ENCODE assay signal across 8 cellular contexts in genomic region chr2:44171018-44171417, GRCh38. TPM values are rescaled to one million over a fixed set of nuclear protein-coding genes. Genes with fewer than 3 reads are reported as not detected.
DNase-seq lines count a peak whose midpoint lies in the region; ATAC-seq and TF ChIP-seq lines count a peak whose summit lies in the region.

No MANE protein-coding gene starts in this region.

- ATAC-seq in HG02970 (IDR thresholded peaks at IDR 0.05; ENCODE audit: low FRiP score, unreplicated experiment) (no peak), HG02798 (IDR thresholded peaks at IDR 0.05; ENCODE audit: poor library complexity, unreplicated experiment) (no peak)

- no peaks in the 10 kb centered on the region for H3K9me3 ChIP-seq in HUES6 (ENCODE audit: control insufficient read depth, insufficient read depth, low read depth, low read length)
- H3K9me3 ChIP-seq in breast epithelium: no peaks in the 10 kb centered on the region

- H3K27ac ChIP-seq in HUES6 (ENCODE audit: low read depth, low read length) (peak overlapping the region; percentile 79), breast epithelium (peak overlapping the region; percentile 1 to 99), mesendoderm (ENCODE audit: low read depth, low read length) (no peak overlapping the region)

- H2BK120ac ChIP-seq in mesendoderm (ENCODE audit: low read depth, low read length): no peak overlapping the region

- intact Hi-C loops in breast epithelium (cut with DNase I; ENCODE audit: low total_unique reads): no loop called here

- H2BK15ac ChIP-seq in mesendoderm (replicated peaks; ENCODE audit: low read depth): no peak overlapping the region

- no peak overlapping the region for H4K5ac ChIP-seq in mesendoderm (ENCODE audit: low read length)

- H3K36me3 ChIP-seq in HUES6 (ENCODE audit: control insufficient read depth, insufficient read depth, low read length) (peaks cover 8% of the 10 kb centered on the region), breast epithelium (no peaks in the 10 kb centered on the region), mesendoderm (ENCODE audit: control insufficient read depth, insufficient read depth, low read length) (no peaks in the 10 kb centered on the region)

- TF ChIP-seq CTCF in AG10803 (conservative IDR thresholded peaks at IDR 0.05; ENCODE audit: low read length) (no peak), breast epithelium (IDR thresholded peaks at IDR 0.05) (no peak)

- DNase-seq in AG10803 (ENCODE audit: low read depth): peak; percentile 68
- no peak for DNase-seq in breast epithelium (ENCODE audit: low spot score in 2 of 2)
- peak; percentile 37 for DNase-seq in mesendoderm
- DNase-seq in NCI-H446 treated with DMSO at 0.1 percent for 48 hours (lab: John Stamatoyannopoulos, UW): no peak
- no peak for DNase-seq in NK-92 treated with Interleukin-12 subunit alpha and Interleukin-12 subunit beta, amount 100 ng/mL, for 24 hours (lab: John Stamatoyannopoulos, UW)

- H3K9ac ChIP-seq in HUES6 (ENCODE audit: low read length) (peak overlapping the region; percentile 91), mesendoderm (ENCODE audit: low read length) (peak overlapping the region; percentile 6)

- H3K79me1 ChIP-seq in mesendoderm (ENCODE audit: low read length): peaks cover 1% of the 10 kb centered on the region

- H2BK5ac ChIP-seq in mesendoderm (ENCODE audit: low read length): no peak overlapping the region

- no peak overlapping the region for H4K8ac ChIP-seq in mesendoderm (ENCODE audit: low read depth, low read length)

- H3K4me1 ChIP-seq in HUES6 (ENCODE audit: control insufficient read depth, insufficient read depth, low read length): peaks cover 15% of the 10 kb centered on the region
- H3K4me1 ChIP-seq in breast epithelium: no peaks in the 10 kb centered on the region
- peaks cover 2% of the 10 kb centered on the region for H3K4me1 ChIP-seq in mesendoderm (ENCODE audit: control insufficient read depth, low read depth, low read length)

- H3K4ac ChIP-seq in mesendoderm (ENCODE audit: low read depth, low read length): no peak overlapping the region

- H3K4me3 ChIP-seq in AG10803 (ENCODE audit: low read length) (peak overlapping the region; percentile 89), HUES6 (ENCODE audit: low read depth, low read length) (peak overlapping the region; percentile 100), breast epithelium (peak overlapping the region; percentile 94 to 100 (median 96)), mesendoderm (ENCODE audit: low read length) (no peak overlapping the region)

- H3K4me2 ChIP-seq in mesendoderm (ENCODE audit: low read length): peak overlapping the region; percentile 22

- H3K27me3 ChIP-seq in HUES6 (ENCODE audit: control insufficient read depth, insufficient read depth, low read length) (no peaks in the 10 kb centered on the region), breast epithelium (no peaks in the 10 kb centered on the region), mesendoderm (ENCODE audit: insufficient read depth, low read length, poor library complexity) (no peaks in the 10 kb centered on the region)

- no peak overlapping the region for H3K56ac ChIP-seq in mesendoderm (ENCODE audit: low read length)

- H3K79me2 ChIP-seq in mesendoderm (ENCODE audit: control insufficient read depth, insufficient read depth, low read length): peaks cover 53% of the 10 kb centered on the region

- no peak overlapping the region for H3K23ac ChIP-seq in mesendoderm (ENCODE audit: low read length)

- no peak overlapping the region for H3K18ac ChIP-seq in mesendoderm (ENCODE audit: low read length)

- H2AK5ac ChIP-seq in mesendoderm (ENCODE audit: low read length): no peak overlapping the region

- no peak for TF ChIP-seq POLR2A in breast epithelium (IDR thresholded peaks at IDR 0.05)

- no CpG with 5 or more reads among the region's 2 CpGs for whole genome bisulfite sequencing in mesendoderm (ENCODE audit: extremely low coverage, insufficient coverage, low lambda C conversion rate)

RNA-seq across cellular contexts. Expression of gene PPM1B, which starts 2.3 kb away (rescaled TPM):
- total RNA-seq in breast epithelium: 10 to 100 TPM; 37.7 to 95.9 (median 59.7) TPM
- polyA plus RNA-seq in mesendoderm (2013, experiment 1 of 2): 39.7 TPM
- 42.3 TPM for polyA plus RNA-seq in mesendoderm (2013, experiment 2 of 2)

Comparison
In these comparisons a context has a peak if more than half of its experiments do, and no peak if none do; other contexts are left out.
1. DNase-seq: peak in AG10803 (single experiment) and mesendoderm (single experiment); none in breast epithelium (0 of 2), NCI-H446 treated with DMSO at 0.1 percent for 48 hours (single experiment) and NK-92 treated with Interleukin-12 subunit alpha and Interleukin-12 subunit beta, amount 100 ng/mL, for 24 hours (single experiment).